In genomic region chr3:27607370-27607769, GRCh38 we compare ENCODE assay signal across 14 cellular contexts.
DNase-seq lines count a peak whose midpoint lies in the region; ATAC-seq, FAIRE-seq and TF ChIP-seq lines count a peak whose summit lies in the region.
"Had no signal": no experiment of that assay in that cellular context is flagged by ENCODE, and none has a peak within 500 bp of the region (broad histone marks: within the 10 kb centered on the region; RNA-seq: fewer than 3 reads in every experiment).

No MANE protein-coding gene starts in this region.

- H3K4me1 ChIP-seq in keratinocyte (ENCODE audit: control insufficient read depth, extremely low read depth, insufficient read depth, low read length) = peaks cover 14% of the 10 kb centered on the region
- no peaks in the 10 kb centered on the region for H3K4me1 ChIP-seq in naive thymus-derived CD4-positive, alpha-beta T cell (ENCODE audit: control insufficient read depth in 2 of 2, insufficient read depth in 2 of 2, low read length in 2 of 2)

- peaks cover 24% of the 10 kb centered on the region for H3K4me1 Mint-ChIP-seq in Calu3 (ENCODE audit: low read depth, unreplicated experiment)
- no peaks in the 10 kb centered on the region for H3K4me1 Mint-ChIP-seq in activated naive CD8-positive, alpha-beta T cell treated with anti-CD3 and anti-CD28 coated beads for 36 hours
- H3K4me1 Mint-ChIP-seq in naive thymus-derived CD4-positive, alpha-beta T cell = peaks cover 0 to 5% (median 0%) of the 10 kb centered on the region in 7 donors
- H3K4me1 Mint-ChIP-seq: CD4-positive, alpha-beta memory T cell had no signal

- TF ChIP-seq CTCF in Calu3 (IDR thresholded peaks at IDR 0.05; ENCODE audit: unreplicated experiment) = no peak
- TF ChIP-seq CTCF in cardiac fibroblast (IDR thresholded peaks at IDR 0.05; ENCODE audit: low read depth, low read length) = no peak
- TF ChIP-seq CTCF in keratinocyte (optimal IDR thresholded peaks at IDR 0.05 in 1 of 3, IDR thresholded peaks at IDR 0.05 in 1 of 3, conservative IDR thresholded peaks at IDR 0.05 in 1 of 3; ENCODE audit: extremely low read depth in 1 of 3, insufficient read depth in 2 of 3, low read length in 3 of 3) = no peak

- H3K9ac ChIP-seq in keratinocyte (ENCODE audit: control insufficient read depth, extremely low read depth, insufficient read depth, low read length) = no peak overlapping the region

- H4K20me1 ChIP-seq in keratinocyte (ENCODE audit: control insufficient read depth, extremely low read depth, insufficient read depth, low read length) = no peaks in the 10 kb centered on the region

- H3K27me3 Mint-ChIP-seq in Calu3 (ENCODE audit: unreplicated experiment) = no peaks in the 10 kb centered on the region
- H3K27me3 Mint-ChIP-seq in activated naive CD8-positive, alpha-beta T cell treated with anti-CD3 and anti-CD28 coated beads for 36 hours = no peaks in the 10 kb centered on the region
- H3K27me3 Mint-ChIP-seq in naive thymus-derived CD4-positive, alpha-beta T cell = no peaks in the 10 kb centered on the region
- H3K27me3 Mint-ChIP-seq: progenitor cell of endocrine pancreas had no signal

- H3K4me3 ChIP-seq in cardiac fibroblast (replicated peaks in 1 of 2; ENCODE audit: low read depth in 2 of 2, low read length in 2 of 2) (no peak overlapping the region), keratinocyte (ENCODE audit: control insufficient read depth in 2 of 3, extremely low read depth in 1 of 3, insufficient read depth in 2 of 3, low read depth in 1 of 3, low read length in 3 of 3) (no peak overlapping the region)
- no peak overlapping the region for H3K4me3 ChIP-seq in naive thymus-derived CD4-positive, alpha-beta T cell (ENCODE audit: low read length)

- H3K27ac ChIP-seq in keratinocyte (ENCODE audit: control insufficient read depth, insufficient read depth, low read length) = peak overlapping the region; percentile 37
- no peak overlapping the region for H3K27ac ChIP-seq in naive thymus-derived CD4-positive, alpha-beta T cell (ENCODE audit: low read depth, low read length)

- no peaks in the 10 kb centered on the region for H3K79me2 ChIP-seq in keratinocyte (ENCODE audit: control insufficient read depth, insufficient read depth, low read length)

- BruUV-seq in Calu3 (replicated peaks; lab: Mats Ljungman, UMichigan) = no TSS peak

- FAIRE-seq in keratinocyte (lab: Jason Lieb, UNC) = peak; percentile 52

- peak overlapping the region; percentile 43 for H3K4me2 ChIP-seq in keratinocyte (ENCODE audit: control insufficient read depth, extremely low read depth, insufficient read depth, low read depth, low read length)

- CTCF ChIA-PET in Calu3 (lab: Charles Lee) = interaction anchor here (1.3 kb wide), 1 partner anchor 16 kb away, joined by 4 read pairs; no protein-coding TSS in a partner anchor
- CTCF ChIA-PET in naive thymus-derived CD4-positive, alpha-beta T cell (lab: Charles Lee) = no interaction called here

- H3K27me3 ChIP-seq in keratinocyte (ENCODE audit: control insufficient read depth, extremely low read depth, insufficient read depth, low read length) = no peaks in the 10 kb centered on the region
- H3K27me3 ChIP-seq in naive thymus-derived CD4-positive, alpha-beta T cell (ENCODE audit: control insufficient read depth in 2 of 2, insufficient read depth in 2 of 2, low read length in 2 of 2) = no peaks in the 10 kb centered on the region

- DNase-seq in Calu3 (peak; percentile 58), LHCN-M2 (ENCODE audit: low read depth) (peak; percentile 47), cardiac fibroblast (ENCODE audit: low read depth in 2 of 2) (peak; percentile 58 to 67), keratinocyte (ENCODE audit: low read depth, low spot score) (no peak), head of caudate nucleus (no peak)
- DNase-seq in activated naive CD8-positive, alpha-beta T cell treated with anti-CD3 and anti-CD28 coated beads for 36 hours = no peak
- no peak for DNase-seq in naive thymus-derived CD4-positive, alpha-beta T cell
- DNase-seq: CD4-positive, alpha-beta memory T cell; effector CD4-positive, alpha-beta T cell; NCI-H1105 treated with DMSO at 0.1 percent for 48 hours; NCI-H524 had no signal

- no peaks in the 10 kb centered on the region for H3K9me3 ChIP-seq in keratinocyte (ENCODE audit: control insufficient read depth, low read depth, low read length)
- H3K9me3 ChIP-seq in naive thymus-derived CD4-positive, alpha-beta T cell (ENCODE audit: control insufficient read depth in 2 of 3, low read length in 3 of 3) = no peaks in the 10 kb centered on the region

- H3K4me3 Mint-ChIP-seq in Calu3 (ENCODE audit: low read depth, unreplicated experiment) = no peak overlapping the region
- no peak overlapping the region for H3K4me3 Mint-ChIP-seq in activated naive CD8-positive, alpha-beta T cell treated with anti-CD3 and anti-CD28 coated beads for 36 hours
- H3K4me3 Mint-ChIP-seq in naive thymus-derived CD4-positive, alpha-beta T cell = no peak overlapping the region
- H3K4me3 Mint-ChIP-seq: CD4-positive, alpha-beta memory T cell had no signal

- H3K27ac Mint-ChIP-seq in Calu3 (ENCODE audit: unreplicated experiment) = peak overlapping the region; percentile 78
- no peak overlapping the region for H3K27ac Mint-ChIP-seq in activated naive CD8-positive, alpha-beta T cell treated with anti-CD3 and anti-CD28 coated beads for 36 hours
- peak overlapping the region in 1 of 9 donors; percentile 5 for H3K27ac Mint-ChIP-seq in naive thymus-derived CD4-positive, alpha-beta T cell
- H3K27ac Mint-ChIP-seq: CD4-positive, alpha-beta memory T cell; progenitor cell of endocrine pancreas had no signal

- no peaks in the 10 kb centered on the region for H3K9me1 ChIP-seq in keratinocyte (ENCODE audit: control insufficient read depth, extremely low read depth, insufficient read depth, low read length)

- dilution Hi-C loops in keratinocyte (cut with MboI; ENCODE audit: extremely low pct_ligation_motif_present, low sequenced_read_pairs) = no loop called here

- H3K36me3 ChIP-seq in keratinocyte (ENCODE audit: control insufficient read depth in 2 of 2, extremely low read depth in 1 of 2, insufficient read depth in 2 of 2, low read length in 2 of 2) = no peaks in the 10 kb centered on the region
- H3K36me3 ChIP-seq in naive thymus-derived CD4-positive, alpha-beta T cell (ENCODE audit: control insufficient read depth in 2 of 3, insufficient read depth in 3 of 3, low read length in 3 of 3) = no peaks in the 10 kb centered on the region

- peaks cover 3% of the 10 kb centered on the region for H3K36me3 Mint-ChIP-seq in Calu3 (ENCODE audit: insufficient read depth, unreplicated experiment)
- H3K36me3 Mint-ChIP-seq in activated naive CD8-positive, alpha-beta T cell treated with anti-CD3 and anti-CD28 coated beads for 36 hours = peaks cover under 1% of the 10 kb centered on the region
- peaks cover 0 to 4% (median 0%) of the 10 kb centered on the region in 5 donors for H3K36me3 Mint-ChIP-seq in naive thymus-derived CD4-positive, alpha-beta T cell

- intact Hi-C loops in Calu3 (cut with micrococcal nuclease; ENCODE audit: unreplicated experiment) (loop anchor here (5.0 to 10.0 kb wide), 2 partner anchors 35 to 73 kb away; no protein-coding TSS in a partner anchor), head of caudate nucleus (cut with DNase I) (no loop called here)
- intact Hi-C loops in naive thymus-derived CD4-positive, alpha-beta T cell (cut with micrococcal nuclease) = no loop called here

- POLR2A ChIA-PET in naive thymus-derived CD4-positive, alpha-beta T cell (lab: Charles Lee) = interaction anchor here (0.8 kb wide), 1 partner anchor 10 kb away, joined by 3 read pairs; no protein-coding TSS in a partner anchor

- no peak for ATAC-seq in HG03565 (IDR thresholded peaks at IDR 0.05; ENCODE audit: unreplicated experiment)
- no peak for ATAC-seq in naive thymus-derived CD4-positive, alpha-beta T cell
- ATAC-seq: activated CD4-positive, CD25-positive, alpha-beta regulatory T cell treated with anti-CD3 and anti-CD28 coated beads, Interleukin-2, amount 50 U/mL, for 24 hours had no signal

- H3K9me3 Mint-ChIP-seq in Calu3 (ENCODE audit: low read depth, unreplicated experiment) = no peaks in the 10 kb centered on the region
- peaks cover under 1% of the 10 kb centered on the region for H3K9me3 Mint-ChIP-seq in activated naive CD8-positive, alpha-beta T cell treated with anti-CD3 and anti-CD28 coated beads for 36 hours
- peaks cover 0 to 9% (median under 1%) of the 10 kb centered on the region in 11 donors for H3K9me3 Mint-ChIP-seq in naive thymus-derived CD4-positive, alpha-beta T cell

- peak overlapping the region; percentile 33 for H2AFZ ChIP-seq in keratinocyte (ENCODE audit: control insufficient read depth, low read length)

Comparison
In these comparisons a context has a peak if more than half of its experiments do, and no peak if none do; other contexts are left out.
1. DNase-seq: peak in Calu3 (single experiment), LHCN-M2 (single experiment) and cardiac fibroblast (2 of 2); none in keratinocyte (single experiment), activated naive CD8-positive, alpha-beta T cell treated with anti-CD3 and anti-CD28 coated beads for 36 hours (single experiment), head of caudate nucleus (0 of 42) and naive thymus-derived CD4-positive, alpha-beta T cell (0 of 9).